21 cellular contexts compared by ENCODE assay signal in the genomic region with DNA sequence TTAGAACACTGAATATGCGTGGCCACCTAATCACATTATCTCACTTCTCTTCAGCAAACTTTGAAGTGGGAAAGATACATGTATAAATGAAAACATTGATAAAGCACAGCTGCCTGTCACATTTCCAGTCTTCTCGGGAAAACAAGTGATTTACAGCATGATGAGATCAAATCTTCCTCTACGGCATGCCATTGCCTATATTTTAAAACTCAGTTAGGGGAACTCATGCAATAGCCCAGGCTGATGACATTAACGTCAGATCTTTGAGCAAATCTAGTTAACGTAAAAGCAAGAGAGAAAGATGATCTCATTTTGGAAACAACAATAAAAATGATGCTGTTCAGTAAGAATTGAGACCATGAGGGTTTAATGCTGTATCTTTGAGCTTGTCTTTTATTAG.
"Had no signal": no experiment of that assay in that cellular context is flagged by ENCODE, and none has a peak within 500 bp of the region (broad histone marks: within the 10 kb centered on the region; RNA-seq: fewer than 3 reads in every experiment).

No MANE protein-coding gene starts in this region.

- H3K27ac ChIP-seq: KMS-11, RWPE1 had no signal

- H3K4me2 ChIP-seq: KMS-11 had no signal

- ATAC-seq: Panc1 had no signal

- FAIRE-seq: HepG2 had no signal

- DNase-seq: IMR-90, Kasumi-1, MM.1S, NCI-H1092 treated with DMSO at 0.1 percent for 48 hours, NCI-H1436, NCI-H187, NCI-H2029, NCI-H2081 treated with DMSO at 0.1 percent for 48 hours, NCI-H2171, NCI-H226, NCI-H446, NCI-H510A, NCI-H524 treated with DMSO at 0.1 percent for 48 hours, NCI-H69, NCI-H774, SHP77, SW 1271 had no signal

- H3K9ac ChIP-seq: KMS-11 had no signal
